In the genomic region with DNA sequence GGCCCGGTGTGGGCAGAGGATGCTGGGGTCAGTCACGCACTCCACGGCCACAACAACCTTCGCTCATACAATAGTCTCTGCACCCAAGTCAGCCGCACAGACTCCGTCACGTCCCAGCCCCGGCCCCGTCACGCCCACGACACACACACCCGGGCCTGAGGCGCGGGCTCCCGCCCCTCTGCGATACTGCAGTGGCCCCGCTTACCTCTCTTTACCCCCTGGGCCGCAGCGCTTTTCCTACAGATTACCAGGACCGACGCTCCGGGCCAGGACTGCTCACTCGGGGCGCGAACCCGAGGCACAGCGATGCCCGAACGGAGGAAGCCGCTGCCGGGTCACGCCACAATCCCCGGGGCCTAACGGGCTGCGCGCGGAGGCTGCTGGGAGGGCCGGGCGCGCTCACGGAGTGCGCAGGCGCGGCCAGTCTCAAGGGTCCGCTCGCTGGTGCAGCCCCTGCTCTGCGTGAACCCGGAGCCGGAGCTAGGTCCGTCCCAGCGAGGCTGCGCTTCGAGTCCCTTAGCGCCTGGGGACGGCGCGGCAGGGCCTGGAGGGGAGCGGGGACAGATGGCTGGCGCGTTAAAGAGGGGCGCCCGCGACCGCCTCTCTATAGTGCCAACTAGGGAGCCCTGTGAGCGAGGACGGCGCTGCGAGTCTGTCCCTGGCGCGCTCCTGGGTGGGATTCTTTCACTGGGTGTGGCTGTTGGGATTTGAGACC, we compare ENCODE assay signal across 8 cellular contexts. TPM values are rescaled to one million over a fixed set of nuclear protein-coding genes. Genes with fewer than 3 reads are reported as not detected.
DNase-seq lines count a peak whose midpoint lies in the region; ATAC-seq and TF ChIP-seq lines count a peak whose summit lies in the region.

A gene (minus strand): TSS at position 358 of the 715 bp plus-strand sequence. CDS start 8,855 bp downstream, outside the sequence.

- intact Hi-C loops in left lung (cut with DNase I), result no loop called here

- peak; percentile 76 for TF ChIP-seq POLR2A in GM10847 (IDR thresholded peaks at IDR 0.05; ENCODE audit: extremely low read depth, insufficient read length)

- H3K4me3 ChIP-seq in coronary artery, result peak within 1 kb of the TSS; percentile 83
- H3K4me3 ChIP-seq in left lung, result peak within 1 kb of the TSS; percentile 67 to 81

- no peak for TF ChIP-seq CTCF in coronary artery (IDR thresholded peaks at IDR 0.05)
- no peak for TF ChIP-seq CTCF in left lung (IDR thresholded peaks at IDR 0.05)

- peak; percentile 87 for ATAC-seq in HG02870 (IDR thresholded peaks at IDR 0.05; ENCODE audit: unreplicated experiment)
- ATAC-seq in left lung, result peak; percentile 97

- peaks cover 0 to 34% of the 10 kb centered on the region in 2 donors for H3K27me3 ChIP-seq in left lung

- DNase-seq in NCI-H2227 (lab: John Stamatoyannopoulos, UW; ENCODE audit: unreplicated experiment) (peak; percentile 99), coronary artery (ENCODE audit: low spot score) (peak; percentile 80), left lung (peak; percentile 81 to 92), glomerular visceral epithelial cell (ENCODE audit: extremely low spot score) (no peak)
- peak; percentile 84 for DNase-seq in activated CD4-positive, alpha-beta T cell treated with anti-CD3 and anti-CD28 coated beads for 48 hours
- peak; percentile 77 to 81 for DNase-seq in stimulated activated CD4-positive, alpha-beta T cell treated with anti-CD3 and anti-CD28 coated beads, Interleukin-2, amount 100 ng/mL, for 24 hours

- H3K4me1 ChIP-seq in left lung, result peaks cover 6 to 29% of the 10 kb centered on the region in 2 donors

- H3K9me3 ChIP-seq in left lung, result peaks cover 0 to 36% of the 10 kb centered on the region in 2 donors

- H3K27ac ChIP-seq in coronary artery (peak within 1 kb of the TSS; percentile 85 to 92), left lung (peak within 1 kb of the TSS; percentile 85 to 86)

- H3K36me3 ChIP-seq in left lung, result no peaks in the 10 kb centered on the region

RNA-seq across cellular contexts. Expression of the gene that starts here (rescaled TPM):
- total RNA-seq in left lung, result 1 to 10 TPM; 4.2 to 4.6 TPM
